ENCODE assay signal across 17 cellular contexts in genomic region chr9:18622186-18622836, GRCh38.
DNase-seq lines count a peak whose midpoint lies in the region; ATAC-seq and TF ChIP-seq lines count a peak whose summit lies in the region.
"Had no signal": no experiment of that assay in that cellular context is flagged by ENCODE, and none has a peak within 500 bp of the region (broad histone marks: within the 10 kb centered on the region; RNA-seq: fewer than 3 reads in every experiment).

No MANE protein-coding gene starts in this region.

- H3K9me3 ChIP-seq in hepatocyte (ENCODE audit: low read depth) (no peaks in the 10 kb centered on the region), liver (ENCODE audit: control insufficient read depth in 4 of 4, low read length in 3 of 4) (no peaks in the 10 kb centered on the region)
- H3K9me3 ChIP-seq: A549, HAP-1 had no signal

- H3K4me1 ChIP-seq in hepatocyte (ENCODE audit: insufficient read depth), result no peaks in the 10 kb centered on the region
- peaks cover 0 to 6% (median 0%) of the 10 kb centered on the region in 4 donors for H3K4me1 ChIP-seq in liver (ENCODE audit: control insufficient read depth in 4 of 4, insufficient read depth in 4 of 4, low read length in 3 of 4)
- H3K4me1 ChIP-seq: A549 had no signal

- no peaks in the 10 kb centered on the region for H3K27me3 ChIP-seq in hepatocyte
- H3K27me3 ChIP-seq in liver (ENCODE audit: control insufficient read depth in 4 of 4, insufficient read depth in 4 of 4, low read length in 3 of 4), result no peaks in the 10 kb centered on the region

- H3K79me2 ChIP-seq in hepatocyte, result no peaks in the 10 kb centered on the region

- POLR2A ChIA-PET in WTC11 (lab: Charles Lee), result no interaction called here

- H3K9ac ChIP-seq in liver (ENCODE audit: low read depth in 1 of 2, low read length in 2 of 2), result no peak overlapping the region

- H3K9me2 ChIP-seq in hepatocyte (replicated peaks; ENCODE audit: insufficient read depth), result no peaks in the 10 kb centered on the region

- H3K4me2 ChIP-seq in hepatocyte, result no peak overlapping the region
- H3K4me2 ChIP-seq: A549 had no signal

- H3K4me3 Mint-ChIP-seq in WTC11, result no peak overlapping the region

- no peak overlapping the region for H3K4me3 ChIP-seq in hepatocyte
- H3K4me3 ChIP-seq in liver (ENCODE audit: low read depth in 1 of 3, low read length in 3 of 3), result no peak overlapping the region
- H3K4me3 ChIP-seq: A549, HAP-1 had no signal

- H3K4me1 Mint-ChIP-seq in WTC11, result no peaks in the 10 kb centered on the region
- H3K4me1 Mint-ChIP-seq: CD4-positive, alpha-beta memory T cell had no signal

- no peak overlapping the region for H2AFZ ChIP-seq in hepatocyte

- TF ChIP-seq RAD21 in liver (IDR thresholded peaks at IDR 0.05), result peak; percentile 44 to 67

- ATAC-seq in WTC11 (no peak), omental fat pad (ENCODE audit: low FRiP score) (no peak)
- ATAC-seq: A549 had no signal

- no peaks in the 10 kb centered on the region for H3K9me3 Mint-ChIP-seq in WTC11

- no peaks in the 10 kb centered on the region for H3K36me3 ChIP-seq in hepatocyte (replicated peaks; ENCODE audit: insufficient read depth, low read depth)
- H3K36me3 ChIP-seq in liver (ENCODE audit: control insufficient read depth in 4 of 4, insufficient read depth in 3 of 4, low read depth in 1 of 4, low read length in 3 of 4), result no peaks in the 10 kb centered on the region
- H3K36me3 ChIP-seq: HAP-1 had no signal

- no peaks in the 10 kb centered on the region for H3K27me3 Mint-ChIP-seq in WTC11 (ENCODE audit: low read depth)
- H3K27me3 Mint-ChIP-seq: CD4-positive, alpha-beta memory T cell had no signal

- H3K27ac ChIP-seq in hepatocyte (no peak overlapping the region), liver (ENCODE audit: low read depth in 1 of 2, low read length in 2 of 2) (no peak overlapping the region)
- H3K27ac ChIP-seq: 22Rv1, A549, C4-2B had no signal

- CTCF ChIA-PET in WTC11 (lab: Charles Lee), result no interaction called here

- DNase-seq in COLO668 (lab: John Stamatoyannopoulos, UW; ENCODE audit: unreplicated experiment) (peak; percentile 16), WTC11 (ENCODE audit: low spot score) (no peak), hepatocyte (ENCODE audit: low spot score) (peak; percentile 23), omental fat pad (ENCODE audit: low spot score) (no peak), SIG-M5 treated with dmso at 0.1 percent for 504 hours (lab: John Stamatoyannopoulos, UW; ENCODE audit: unreplicated experiment) (no peak), CD1c-positive myeloid dendritic cell (ENCODE audit: extremely low spot score) (no peak), epidermal melanocyte (ENCODE audit: insufficient read length, low spot score) (no peak)
- DNase-seq: AML-193; CD4-positive, alpha-beta memory T cell; DMS 273 treated with DMSO at 0.1 percent for 48 hours; DMS79; GDM1 had no signal

- 77% methylated on average over 11 of the region's 11 CpGs for WGBS in hepatocyte (ENCODE audit: low lambda C conversion rate, missing lambda C conversion rate)
- 52% methylated on average over 11 of the region's 11 CpGs for WGBS in liver

- H3K36me3 Mint-ChIP-seq in WTC11, result no peaks in the 10 kb centered on the region
- H3K36me3 Mint-ChIP-seq: CD4-positive, alpha-beta memory T cell had no signal

- TF ChIP-seq CTCF in WTC11 (IDR thresholded peaks at IDR 0.05) (no peak), hepatocyte (IDR thresholded peaks at IDR 0.05; ENCODE audit: poor library complexity) (no peak), liver (IDR thresholded peaks at IDR 0.05; ENCODE audit: low read depth, low read length, missing input control) (no peak), omental fat pad (IDR thresholded peaks at IDR 0.05) (no peak)

- H3K27ac Mint-ChIP-seq in WTC11, result no peak overlapping the region
- H3K27ac Mint-ChIP-seq: CD4-positive, alpha-beta memory T cell had no signal

- no peaks in the 10 kb centered on the region for H4K20me1 ChIP-seq in hepatocyte (ENCODE audit: insufficient read depth, poor library complexity, severe bottlenecking)

TF ChIP-seq in WTC11, 78 proteins besides CTCF, POLR2A, EP300 and RAD21 (continues in another document):
- TF ChIP-seq GABPB1 (CRISPR knock-in tag; IDR thresholded peaks at IDR 0.05) (0 out of 2 replicates have a peak, but pooled peaks have one; percentile 17), ZNF219 (CRISPR knock-in tag; IDR thresholded peaks at IDR 0.05; ENCODE audit: borderline replicate concordance) (no peak), AR (CRISPR knock-in tag; IDR thresholded peaks at IDR 0.05) (no peak)

TF ChIP-seq in liver, 16 proteins besides CTCF, POLR2A, EP300 and RAD21:
- TF ChIP-seq RXRA (IDR thresholded peaks at IDR 0.05) (peak; percentile 16 to 38), SP1 (IDR thresholded peaks at IDR 0.05) (peak; percentile 87), JUND (IDR thresholded peaks at IDR 0.05) (no peak), ATF3 (IDR thresholded peaks at IDR 0.05) (no peak), YY1 (IDR thresholded peaks at IDR 0.05) (no peak), NR2F2 (IDR thresholded peaks at IDR 0.05) (no peak), TAF1 (conservative IDR thresholded peaks at IDR 0.05) (no peak), HNF4A (conservative IDR thresholded peaks at IDR 0.05) (peak; percentile 81 to 90), FOXA1 (IDR thresholded peaks at IDR 0.05) (no peak), FOXA2 (IDR thresholded peaks at IDR 0.05) (peak; percentile 72), HNF4G (IDR thresholded peaks at IDR 0.05) (peak; percentile 81), GABPA (IDR thresholded peaks at IDR 0.05 in 1 of 2, conservative IDR thresholded peaks at IDR 0.05 in 1 of 2) (no peak), EGR1 (IDR thresholded peaks at IDR 0.05; ENCODE audit: low read depth in 2 of 2) (no peak)
- TF ChIP-seq, protein P1, sequence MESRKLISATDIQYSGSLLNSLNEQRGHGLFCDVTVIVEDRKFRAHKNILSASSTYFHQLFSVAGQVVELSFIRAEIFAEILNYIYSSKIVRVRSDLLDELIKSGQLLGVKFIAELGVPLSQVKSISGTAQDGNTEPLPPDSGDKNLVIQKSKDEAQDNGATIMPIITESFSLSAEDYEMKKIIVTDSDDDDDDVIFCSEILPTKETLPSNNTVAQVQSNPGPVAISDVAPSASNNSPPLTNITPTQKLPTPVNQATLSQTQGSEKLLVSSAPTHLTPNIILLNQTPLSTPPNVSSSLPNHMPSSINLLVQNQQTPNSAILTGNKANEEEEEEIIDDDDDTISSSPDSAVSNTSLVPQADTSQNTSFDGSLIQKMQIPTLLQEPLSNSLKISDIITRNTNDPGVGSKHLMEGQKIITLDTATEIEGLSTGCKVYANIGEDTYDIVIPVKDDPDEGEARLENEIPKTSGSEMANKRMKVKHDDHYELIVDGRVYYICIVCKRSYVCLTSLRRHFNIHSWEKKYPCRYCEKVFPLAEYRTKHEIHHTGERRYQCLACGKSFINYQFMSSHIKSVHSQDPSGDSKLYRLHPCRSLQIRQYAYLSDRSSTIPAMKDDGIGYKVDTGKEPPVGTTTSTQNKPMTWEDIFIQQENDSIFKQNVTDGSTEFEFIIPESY (IDR thresholded peaks at IDR 0.05), result no peak
- TF ChIP-seq, protein P2, sequence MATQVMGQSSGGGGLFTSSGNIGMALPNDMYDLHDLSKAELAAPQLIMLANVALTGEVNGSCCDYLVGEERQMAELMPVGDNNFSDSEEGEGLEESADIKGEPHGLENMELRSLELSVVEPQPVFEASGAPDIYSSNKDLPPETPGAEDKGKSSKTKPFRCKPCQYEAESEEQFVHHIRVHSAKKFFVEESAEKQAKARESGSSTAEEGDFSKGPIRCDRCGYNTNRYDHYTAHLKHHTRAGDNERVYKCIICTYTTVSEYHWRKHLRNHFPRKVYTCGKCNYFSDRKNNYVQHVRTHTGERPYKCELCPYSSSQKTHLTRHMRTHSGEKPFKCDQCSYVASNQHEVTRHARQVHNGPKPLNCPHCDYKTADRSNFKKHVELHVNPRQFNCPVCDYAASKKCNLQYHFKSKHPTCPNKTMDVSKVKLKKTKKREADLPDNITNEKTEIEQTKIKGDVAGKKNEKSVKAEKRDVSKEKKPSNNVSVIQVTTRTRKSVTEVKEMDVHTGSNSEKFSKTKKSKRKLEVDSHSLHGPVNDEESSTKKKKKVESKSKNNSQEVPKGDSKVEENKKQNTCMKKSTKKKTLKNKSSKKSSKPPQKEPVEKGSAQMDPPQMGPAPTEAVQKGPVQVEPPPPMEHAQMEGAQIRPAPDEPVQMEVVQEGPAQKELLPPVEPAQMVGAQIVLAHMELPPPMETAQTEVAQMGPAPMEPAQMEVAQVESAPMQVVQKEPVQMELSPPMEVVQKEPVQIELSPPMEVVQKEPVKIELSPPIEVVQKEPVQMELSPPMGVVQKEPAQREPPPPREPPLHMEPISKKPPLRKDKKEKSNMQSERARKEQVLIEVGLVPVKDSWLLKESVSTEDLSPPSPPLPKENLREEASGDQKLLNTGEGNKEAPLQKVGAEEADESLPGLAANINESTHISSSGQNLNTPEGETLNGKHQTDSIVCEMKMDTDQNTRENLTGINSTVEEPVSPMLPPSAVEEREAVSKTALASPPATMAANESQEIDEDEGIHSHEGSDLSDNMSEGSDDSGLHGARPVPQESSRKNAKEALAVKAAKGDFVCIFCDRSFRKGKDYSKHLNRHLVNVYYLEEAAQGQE (IDR thresholded peaks at IDR 0.05), result no peak
- TF ChIP-seq, protein P3, sequence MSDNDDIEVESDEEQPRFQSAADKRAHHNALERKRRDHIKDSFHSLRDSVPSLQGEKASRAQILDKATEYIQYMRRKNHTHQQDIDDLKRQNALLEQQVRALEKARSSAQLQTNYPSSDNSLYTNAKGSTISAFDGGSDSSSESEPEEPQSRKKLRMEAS (IDR thresholded peaks at IDR 0.05), result no peak

Comparison
In these comparisons a context has a peak if more than half of its experiments do, and no peak if none do; other contexts are left out.
1. DNase-seq: peak in COLO668 (single experiment) and hepatocyte (single experiment); none in WTC11 (single experiment), omental fat pad (single experiment), SIG-M5 treated with dmso at 0.1 percent for 504 hours (single experiment), CD1c-positive myeloid dendritic cell (single experiment) and epidermal melanocyte (single experiment).